Comparison of ENCODE assay signal across 15 cellular contexts in genomic region chr3:13199899-13200451, GRCh38.
DNase-seq lines count a peak whose midpoint lies in the region; ATAC-seq, FAIRE-seq and TF ChIP-seq lines count a peak whose summit lies in the region.
"Had no signal": no experiment of that assay in that cellular context is flagged by ENCODE, and none has a peak within 500 bp of the region (broad histone marks: within the 10 kb centered on the region; RNA-seq: fewer than 3 reads in every experiment).

No MANE protein-coding gene starts in this region.

- BruUV-seq in IMR-90 (replicated peaks; lab: Mats Ljungman, UMichigan) = no TSS peak

- no peak overlapping the region for H3K56ac ChIP-seq in IMR-90 (ENCODE audit: extremely low read depth, insufficient read depth, low read length)
- H3K56ac ChIP-seq in mesendoderm (ENCODE audit: low read length) = peak overlapping the region; percentile 34

- peak overlapping the region; percentile 68 for H2BK5ac ChIP-seq in IMR-90 (ENCODE audit: low read depth, low read length, poor library complexity, severe bottlenecking)
- H2BK5ac ChIP-seq in mesendoderm (ENCODE audit: low read length) = no peak overlapping the region

- H3K79me1 ChIP-seq in IMR-90 (ENCODE audit: low read depth in 1 of 2, low read length in 2 of 2) = no peaks in the 10 kb centered on the region
- no peaks in the 10 kb centered on the region for H3K79me1 ChIP-seq in mesendoderm (ENCODE audit: low read length)

- H3K23ac ChIP-seq in IMR-90 (ENCODE audit: low read depth, low read length) (no peak overlapping the region), mesendoderm (ENCODE audit: low read length) (no peak overlapping the region)

- no peaks in the 10 kb centered on the region for H3K4me1 ChIP-seq in IMR-90 (ENCODE audit: control insufficient read depth, insufficient read depth, low read length)
- no peaks in the 10 kb centered on the region for H3K4me1 ChIP-seq in mesendoderm (ENCODE audit: control insufficient read depth, low read depth, low read length)
- H3K4me1 ChIP-seq in adrenal gland (replicated peaks in 1 of 2) = no peaks in the 10 kb centered on the region
- H3K4me1 ChIP-seq: HAP-1, SJCRH30 had no signal

- no peaks in the 10 kb centered on the region for H3K79me2 ChIP-seq in mesendoderm (ENCODE audit: control insufficient read depth, insufficient read depth, low read length)

- no peak for TF ChIP-seq POLR2A in GM12891 (IDR thresholded peaks at IDR 0.05; ENCODE audit: low read depth, low read length)
- no peak for TF ChIP-seq POLR2A in IMR-90 (IDR thresholded peaks at IDR 0.05; ENCODE audit: low read depth, low read length)
- TF ChIP-seq POLR2A in adrenal gland (IDR thresholded peaks at IDR 0.05) = no peak

- WGBS in IMR-90 (ENCODE audit: extremely low coverage in 2 of 2, insufficient read length in 1 of 2), 2 experiments = 79% methylated on average over 7 of the region's 13 CpGs; no CpG with 5 or more reads in 1 of the 2 experiments
- WGBS in mesendoderm (ENCODE audit: extremely low coverage, insufficient coverage, low lambda C conversion rate) = 100% methylated on average over 6 of the region's 13 CpGs
- 89 to 93% (median 92%) methylated on average over 13 of the region's 13 CpGs for WGBS in adrenal gland, 4 donors

- no peak overlapping the region for H3K4me2 ChIP-seq in IMR-90 (ENCODE audit: low read depth, low read length)
- H3K4me2 ChIP-seq in mesendoderm (ENCODE audit: low read length) = no peak overlapping the region

- no peaks in the 10 kb centered on the region; the same call in 1 of the 2 replicates for H4K20me1 ChIP-seq in IMR-90 (ENCODE audit: insufficient read depth, low read length)

- no peak for TF ChIP-seq CTCF in IMR-90 (conservative IDR thresholded peaks at IDR 0.05; ENCODE audit: low read depth, low read length)
- no peak for TF ChIP-seq CTCF in adrenal gland (IDR thresholded peaks at IDR 0.05)

- H3K4me3 ChIP-seq in IMR-90 (ENCODE audit: insufficient read depth, low read depth, low read length) (no peak overlapping the region), mesendoderm (ENCODE audit: low read length) (no peak overlapping the region), adrenal gland (no peak overlapping the region)
- H3K4me3 ChIP-seq: HAP-1, SJCRH30 had no signal

- no peak overlapping the region for H2AK5ac ChIP-seq in IMR-90 (ENCODE audit: low read depth, low read length)
- H2AK5ac ChIP-seq in mesendoderm (ENCODE audit: low read length) = no peak overlapping the region

- intact Hi-C loops in IMR-90 (cut with micrococcal nuclease) = no loop called here
- intact Hi-C loops in posterior vena cava (cut with DNase I) = no loop called here
- intact Hi-C loops in adrenal gland (cut with DNase I) = no loop called here

- H3K14ac ChIP-seq in IMR-90 (replicated peaks; ENCODE audit: low read depth, low read length) = no peak overlapping the region

- H3K18ac ChIP-seq in IMR-90 (ENCODE audit: low read depth, low read length) = no peak overlapping the region
- H3K18ac ChIP-seq in mesendoderm (ENCODE audit: low read length) = no peak overlapping the region

- H4K8ac ChIP-seq in IMR-90 (ENCODE audit: low read depth in 2 of 2, low read length in 2 of 2) = no peak overlapping the region
- H4K8ac ChIP-seq in mesendoderm (ENCODE audit: low read depth, low read length) = no peak overlapping the region

- CTCF ChIA-PET in IMR-90 (lab: Yijun Ruan, JAX) = no interaction called here

- TF ChIP-seq RAD21 in IMR-90 (IDR thresholded peaks at IDR 0.05; ENCODE audit: low read length) = no peak

- H2AK9ac ChIP-seq in IMR-90 (replicated peaks; ENCODE audit: low read depth, low read length, poor library complexity) = peak overlapping the region; percentile 13

- no peak overlapping the region for H4K91ac ChIP-seq in IMR-90 (ENCODE audit: insufficient read depth, low read depth, low read length)

- no peaks in the 10 kb centered on the region for H3K36me3 ChIP-seq in IMR-90 (ENCODE audit: control insufficient read depth, insufficient read depth, low read length)
- H3K36me3 ChIP-seq in mesendoderm (ENCODE audit: control insufficient read depth, insufficient read depth, low read length) = no peaks in the 10 kb centered on the region
- H3K36me3 ChIP-seq in adrenal gland (replicated peaks in 1 of 2) = no peaks in the 10 kb centered on the region
- H3K36me3 ChIP-seq: HAP-1, SJCRH30 had no signal

- no peak overlapping the region for H2BK15ac ChIP-seq in IMR-90 (ENCODE audit: low read depth, low read length)
- no peak overlapping the region for H2BK15ac ChIP-seq in mesendoderm (replicated peaks; ENCODE audit: low read depth)

- H3K9me1 ChIP-seq in IMR-90 (ENCODE audit: insufficient read depth, low read length) = no peaks in the 10 kb centered on the region

- peak overlapping the region; percentile 51 for H2AFZ ChIP-seq in IMR-90 (replicated peaks; ENCODE audit: low read length, poor library complexity)

- no peak overlapping the region for H2BK120ac ChIP-seq in IMR-90 (ENCODE audit: low read depth, low read length)
- H2BK120ac ChIP-seq in mesendoderm (ENCODE audit: low read depth, low read length) = no peak overlapping the region

- no peak overlapping the region for H3K27ac ChIP-seq in IMR-90 (ENCODE audit: insufficient read depth, low read length)
- no peak overlapping the region for H3K27ac ChIP-seq in mesendoderm (ENCODE audit: low read depth, low read length)
- no peak overlapping the region for H3K27ac ChIP-seq in adrenal gland
- H3K27ac ChIP-seq: HL-60, SJCRH30 had no signal

- no peak for ATAC-seq in IMR-90 (ENCODE audit: low read depth)
- ATAC-seq in activated CD4-positive, CD25-positive, alpha-beta regulatory T cell treated with anti-CD3 and anti-CD28 coated beads, Interleukin-2, amount 50 U/mL, for 24 hours = no peak
- ATAC-seq: Panc1 had no signal

- in situ Hi-C loops in IMR-90 (cut with MboI; ENCODE audit: low sequenced_read_pairs) = no loop called here

- H3K9ac ChIP-seq in IMR-90 (ENCODE audit: low read depth, low read length) (no peak overlapping the region), mesendoderm (ENCODE audit: low read length) (no peak overlapping the region)

- H3K9me3 ChIP-seq in IMR-90 (ENCODE audit: control insufficient read depth, insufficient read depth, low read length) (no peaks in the 10 kb centered on the region), adrenal gland (replicated peaks in 1 of 3) (no peaks in the 10 kb centered on the region)
- H3K9me3 ChIP-seq: HAP-1, SJCRH30 had no signal

- no peak overlapping the region for H3K4ac ChIP-seq in IMR-90 (ENCODE audit: low read depth, low read length)
- no peak overlapping the region for H3K4ac ChIP-seq in mesendoderm (ENCODE audit: low read depth, low read length)

- peak; percentile 76 for FAIRE-seq in GM12891 (lab: Jason Lieb, UNC)

- H3K27me3 ChIP-seq in IMR-90 (ENCODE audit: control insufficient read depth, insufficient read depth, low read length) = peaks cover 21% of the 10 kb centered on the region
- no peaks in the 10 kb centered on the region for H3K27me3 ChIP-seq in mesendoderm (ENCODE audit: insufficient read depth, low read length, poor library complexity)
- H3K27me3 ChIP-seq in adrenal gland = peaks cover 13% of the 10 kb centered on the region

- POLR2A ChIA-PET in IMR-90 (lab: Charles Lee; ENCODE audit: unreplicated experiment) = no interaction called here

- no peak overlapping the region for H2BK20ac ChIP-seq in IMR-90 (ENCODE audit: low read depth, low read length)

- no peak overlapping the region for H4K5ac ChIP-seq in IMR-90 (ENCODE audit: low read depth, low read length)
- H4K5ac ChIP-seq in mesendoderm (ENCODE audit: low read length) = no peak overlapping the region

- no peak for DNase-seq in GM12891 (ENCODE audit: insufficient read length, low spot score)
- no peak for DNase-seq in IMR-90
- DNase-seq in mesendoderm = no peak
- DNase-seq in posterior vena cava (ENCODE audit: low spot score) = peak; percentile 44
- DNase-seq in GDM1 (lab: John Stamatoyannopoulos, UW) = no peak
- DNase-seq in adrenal gland = no peak
- DNase-seq: CD8-positive, alpha-beta memory T cell; NCI-H1092 treated with DMSO at 0.1 percent for 48 hours; NCI-H146; NCI-H2081; SJCRH30 had no signal

- dilution Hi-C loops in IMR-90 (cut with HindIII; ENCODE audit: low sequenced_read_pairs, unreplicated experiment) = no loop called here

TF ChIP-seq in GM12891, 5 proteins besides CTCF, POLR2A, EP300 and RAD21:
- TF ChIP-seq TAF1 (IDR thresholded peaks at IDR 0.05; ENCODE audit: low read depth, low read length) = no peak
- no peak for TF ChIP-seq PAX5 (IDR thresholded peaks at IDR 0.05; ENCODE audit: insufficient read depth, low read length, severe bottlenecking)
- TF ChIP-seq SPI1 (IDR thresholded peaks at IDR 0.05; ENCODE audit: low read depth, low read length) = no peak
- no peak for TF ChIP-seq POLR2AphosphoS5 (IDR thresholded peaks at IDR 0.05; ENCODE audit: low read depth, low read length)
- TF ChIP-seq POU2F2 (IDR thresholded peaks at IDR 0.05; ENCODE audit: low read depth, low read length) = no peak

TF ChIP-seq in IMR-90, 13 proteins besides CTCF, POLR2A, EP300 and RAD21:
- TF ChIP-seq, protein P1, sequence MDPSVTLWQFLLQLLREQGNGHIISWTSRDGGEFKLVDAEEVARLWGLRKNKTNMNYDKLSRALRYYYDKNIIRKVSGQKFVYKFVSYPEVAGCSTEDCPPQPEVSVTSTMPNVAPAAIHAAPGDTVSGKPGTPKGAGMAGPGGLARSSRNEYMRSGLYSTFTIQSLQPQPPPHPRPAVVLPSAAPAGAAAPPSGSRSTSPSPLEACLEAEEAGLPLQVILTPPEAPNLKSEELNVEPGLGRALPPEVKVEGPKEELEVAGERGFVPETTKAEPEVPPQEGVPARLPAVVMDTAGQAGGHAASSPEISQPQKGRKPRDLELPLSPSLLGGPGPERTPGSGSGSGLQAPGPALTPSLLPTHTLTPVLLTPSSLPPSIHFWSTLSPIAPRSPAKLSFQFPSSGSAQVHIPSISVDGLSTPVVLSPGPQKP (IDR thresholded peaks at IDR 0.05; ENCODE audit: borderline replicate concordance, low read depth, low read length) = no peak
- no peak for TF ChIP-seq SMC3 (IDR thresholded peaks at IDR 0.05; ENCODE audit: low read depth, low read length)
